ENCODE assay signal across 17 cellular contexts in genomic region chr18:29004921-29005320, GRCh38.
"Had no signal": no experiment of that assay in that cellular context is flagged by ENCODE, and none has a peak within 500 bp of the region (broad histone marks: within the 10 kb centered on the region; RNA-seq: fewer than 3 reads in every experiment).

No MANE protein-coding gene starts in this region.

- H3K27ac ChIP-seq: left lung, ovary, sigmoid colon, testis, WERI-Rb-1 had no signal

- H3K27me3 ChIP-seq: left lung, ovary, sigmoid colon, testis had no signal

- H3K4me1 Mint-ChIP-seq: stimulated activated memory B cell treated with anti-CD40 and anti-IgM and Interleukin-4, amounts not matched to agents 10 μg/mL and 1 μg/mL and 100 μg/mL, for 72 hours had no signal

- H3K27me3 Mint-ChIP-seq: activated naive CD8-positive, alpha-beta T cell; stimulated activated memory B cell treated with anti-CD40 and anti-IgM and Interleukin-4, amounts not matched to agents 10 μg/mL and 1 μg/mL and 100 μg/mL, for 72 hours; type B pancreatic cell had no signal

- DNase-seq: activated CD4-positive, alpha-beta T cell treated with anti-CD3 and anti-CD28 coated beads, Interleukin-2, amount 50 U/mL, for 4 hours; cerebellar nuclear complex; cortex of kidney; effector CD4-positive, alpha-beta T cell; foreskin melanocyte; left lung; ovary; sigmoid colon; stimulated activated CD4-positive, alpha-beta T cell treated with anti-CD3 and anti-CD28 coated beads, Interleukin-4, amount 100 ng/mL, for 4 hours; T-helper 1 cell; T-helper 9 cell; testis; WERI-Rb-1 had no signal

- H3K4me1 ChIP-seq: left lung, testis had no signal

- H3K4me3 ChIP-seq: left lung, ovary, sigmoid colon, testis had no signal

- H3K36me3 Mint-ChIP-seq: activated naive CD8-positive, alpha-beta T cell; stimulated activated memory B cell treated with anti-CD40 and anti-IgM and Interleukin-4, amounts not matched to agents 10 μg/mL and 1 μg/mL and 100 μg/mL, for 72 hours; type B pancreatic cell had no signal

- ATAC-seq: left lung; stimulated activated memory B cell treated with anti-CD40 and anti-IgM and Interleukin-4, amounts not matched to agents 10 μg/mL and 1 μg/mL and 100 μg/mL, for 72 hours had no signal

- H3K36me3 ChIP-seq: left lung, ovary, sigmoid colon, WERI-Rb-1 had no signal

- H3K9me3 ChIP-seq: left lung, ovary, sigmoid colon, testis had no signal

- H3K4me3 Mint-ChIP-seq: activated naive CD8-positive, alpha-beta T cell; activated T-helper 1 cell treated with anti-CD3 and anti-CD28 coated beads, Interleukin-12 subunit alpha, Interleukin-12 subunit beta, Interleukin-2, Interleukin-4 antibody, amounts not matched to agents 30 ng/mL and 10 ng/mL and 1 ng/mL, durations not matched to agents 14 hours and 24 hours and 36 hours; stimulated activated memory B cell treated with anti-CD40 and anti-IgM and Interleukin-4, amounts not matched to agents 10 μg/mL and 1 μg/mL and 100 μg/mL, for 72 hours; type B pancreatic cell had no signal

- H3K27ac Mint-ChIP-seq: activated naive CD8-positive, alpha-beta T cell; activated T-helper 1 cell treated with anti-CD3 and anti-CD28 coated beads, Interleukin-12 subunit alpha, Interleukin-12 subunit beta, Interleukin-2, Interleukin-4 antibody, amounts not matched to agents 30 ng/mL and 10 ng/mL and 1 ng/mL, durations not matched to agents 14 hours and 24 hours and 36 hours; stimulated activated memory B cell treated with anti-CD40 and anti-IgM and Interleukin-4, amounts not matched to agents 10 μg/mL and 1 μg/mL and 100 μg/mL, for 72 hours; type B pancreatic cell had no signal
